Comparison of ENCODE assay signal across 21 cellular contexts in genomic region chr6:42194056-42194455, GRCh38. TPM values are rescaled to one million over a fixed set of nuclear protein-coding genes. Genes with fewer than 3 reads are reported as not detected.
DNase-seq lines count a peak whose midpoint lies in the region; ATAC-seq, FAIRE-seq and TF ChIP-seq lines count a peak whose summit lies in the region.
"Had no signal": no experiment of that assay in that cellular context is flagged by ENCODE, and none has a peak within 500 bp of the region (broad histone marks: within the 10 kb centered on the region; RNA-seq: fewer than 3 reads in every experiment).

No MANE protein-coding gene starts in this region.

- intact Hi-C loops in right cardiac atrium (cut with DNase I) (no loop called here), A673 (cut with micrococcal nuclease; ENCODE audit: unreplicated experiment) (no loop called here)
- intact Hi-C loops in activated CD4-positive, alpha-beta T cell treated with anti-CD3 and anti-CD28 coated beads, Interleukin-2, amount 10 ng/mL, durations not matched to agents 24 days and 14 days (cut with micrococcal nuclease), result no loop called here

- no peak overlapping the region for H3K4me3 Mint-ChIP-seq in astrocyte (ENCODE audit: unreplicated experiment)
- H3K4me3 Mint-ChIP-seq in mesothelial cell of epicardium, result no peak overlapping the region
- no peak overlapping the region for H3K4me3 Mint-ChIP-seq in activated CD4-positive, alpha-beta T cell treated with anti-CD3 and anti-CD28 coated beads, Interleukin-2, amount 10 ng/mL, durations not matched to agents 24 days and 14 days
- H3K4me3 Mint-ChIP-seq: CD8-positive, alpha-beta T cell had no signal

- WGBS in right cardiac atrium, result 92% methylated on average over 5 of the region's 5 CpGs

- no peak for TF ChIP-seq CTCF in AG04450 (IDR thresholded peaks at IDR 0.05; ENCODE audit: low read depth, low read length)
- no peak for TF ChIP-seq CTCF in OCI-LY3 (IDR thresholded peaks at IDR 0.05; ENCODE audit: low read depth, low read length)
- no peak for TF ChIP-seq CTCF in astrocyte (IDR thresholded peaks at IDR 0.05; ENCODE audit: insufficient read depth, low read depth, low read length)
- TF ChIP-seq CTCF in mesothelial cell of epicardium (IDR thresholded peaks at IDR 0.05; ENCODE audit: unreplicated experiment), result no peak
- no peak for TF ChIP-seq CTCF in A673 (conservative IDR thresholded peaks at IDR 0.05; ENCODE audit: low read depth, low read length)

- H3K79me2 ChIP-seq in OCI-LY3 (ENCODE audit: low read length), result no peaks in the 10 kb centered on the region
- H3K79me2 ChIP-seq in astrocyte (ENCODE audit: insufficient read depth, low read length), result no peaks in the 10 kb centered on the region

- DNase-seq in AG04450 (ENCODE audit: low read depth, low spot score) (no peak), astrocyte (ENCODE audit: low read depth) (no peak), mesothelial cell of epicardium (ENCODE audit: low spot score in 2 of 2, unreplicated experiment in 2 of 2) (no peak), right cardiac atrium (no peak), A673 (ENCODE audit: low spot score) (no peak)
- no peak for DNase-seq in activated CD4-positive, alpha-beta T cell treated with anti-CD3 and anti-CD28 coated beads, Interleukin-2, amount 10 ng/mL, durations not matched to agents 24 days and 14 days
- DNase-seq: CD8-positive, alpha-beta T cell; KBM-7; NCI-H1105 treated with DMSO at 0.1 percent for 48 hours; NCI-H1694 treated with DMSO at 0.1 percent for 48 hours; NCI-H510A; NCI-H748 treated with DMSO at 0.1 percent for 48 hours; NK-92 treated with Interleukin-12 subunit alpha and Interleukin-12 subunit beta, amount 100 ng/mL, for 24 hours; SJCRH30 had no signal

- no peak for ATAC-seq in right cardiac atrium
- ATAC-seq: CD8-positive, alpha-beta T cell; GM12878 had no signal

- no peaks in the 10 kb centered on the region for H4K20me1 ChIP-seq in OCI-LY3 (ENCODE audit: insufficient read depth, low read length)
- H4K20me1 ChIP-seq in astrocyte (ENCODE audit: insufficient read depth, low read length), result no peaks in the 10 kb centered on the region
- H4K20me1 ChIP-seq: BLaER1 treated with 17β-estradiol and CSF1 and Interleukin-3, amounts not matched to agents 10 nM and 100 nM had no signal

- H3K4me2 ChIP-seq in OCI-LY3 (ENCODE audit: low read length) (peak overlapping the region; percentile 44), astrocyte (ENCODE audit: low read length) (no peak overlapping the region)
- H3K4me2 ChIP-seq: BLaER1 treated with 17β-estradiol and CSF1 and Interleukin-3, amounts not matched to agents 10 nM and 100 nM had no signal

- BruUV-seq in A673 (replicated peaks; lab: Mats Ljungman, UMichigan), result no TSS peak

- POLR2A ChIA-PET in AG04450 (lab: Yijun Ruan, JAX), result no interaction called here
- POLR2A ChIA-PET in A673 (lab: Charles Lee; ENCODE audit: low non-redundant PET), result no interaction called here

- H3K4me3 ChIP-seq in AG04450 (ENCODE audit: low read depth, low read length) (no peak overlapping the region), OCI-LY3 (ENCODE audit: low read length) (no peak overlapping the region), astrocyte (ENCODE audit: insufficient read depth, low read depth, low read length) (no peak overlapping the region), right cardiac atrium (ENCODE audit: low read length) (no peak overlapping the region), A673 (ENCODE audit: low read depth, low read length, poor library complexity, severe bottlenecking) (no peak overlapping the region)
- H3K4me3 ChIP-seq: BLaER1 treated with 17β-estradiol and CSF1 and Interleukin-3, amounts not matched to agents 10 nM and 100 nM; GM12878; SJCRH30 had no signal

- CTCF ChIA-PET in AG04450 (lab: Charles Lee) (interaction anchor here (0.8 to 3.1 kb wide), 2 partner anchors 20 to 354 kb away, joined by 5 to 9 read pairs; no protein-coding TSS in a partner anchor), A673 (lab: Charles Lee) (no interaction called here)

- H3K36me3 ChIP-seq in OCI-LY3 (replicated peaks; ENCODE audit: low read depth, low read length) (peaks cover 4% of the 10 kb centered on the region), astrocyte (ENCODE audit: insufficient read depth, low read length) (no peaks in the 10 kb centered on the region), A673 (ENCODE audit: insufficient read depth, low read length, poor library complexity, severe bottlenecking) (no peaks in the 10 kb centered on the region)
- H3K36me3 ChIP-seq: SJCRH30 had no signal

- no peak for FAIRE-seq in astrocyte (lab: Jason Lieb, UNC)
- FAIRE-seq: GM12878, H54, HTR-8/SVneo had no signal

- no peaks in the 10 kb centered on the region for H3K27me3 ChIP-seq in AG04450 (ENCODE audit: control insufficient read depth, insufficient read depth, low read length)
- H3K27me3 ChIP-seq in OCI-LY3 (ENCODE audit: low read depth, low read length), result no peaks in the 10 kb centered on the region
- no peaks in the 10 kb centered on the region for H3K27me3 ChIP-seq in astrocyte (ENCODE audit: insufficient read depth, low read length)
- no peaks in the 10 kb centered on the region for H3K27me3 ChIP-seq in right cardiac atrium (ENCODE audit: control insufficient read depth, insufficient read depth)
- H3K27me3 ChIP-seq in A673 (replicated peaks; ENCODE audit: insufficient read depth, low read depth, low read length, poor library complexity), result no peaks in the 10 kb centered on the region
- H3K27me3 ChIP-seq: BLaER1 treated with 17β-estradiol and CSF1 and Interleukin-3, amounts not matched to agents 10 nM and 100 nM; SJCRH30 had no signal

- no peak overlapping the region for H2AFZ ChIP-seq in OCI-LY3 (ENCODE audit: low read depth, low read length)
- no peak overlapping the region for H2AFZ ChIP-seq in astrocyte (ENCODE audit: low read depth, low read length)

- H3K36me3 Mint-ChIP-seq in astrocyte (ENCODE audit: low read depth, unreplicated experiment) (no peaks in the 10 kb centered on the region), mesothelial cell of epicardium (no peaks in the 10 kb centered on the region)
- no peaks in the 10 kb centered on the region for H3K36me3 Mint-ChIP-seq in activated CD4-positive, alpha-beta T cell treated with anti-CD3 and anti-CD28 coated beads, Interleukin-2, amount 10 ng/mL, durations not matched to agents 24 days and 14 days (ENCODE audit: low read depth)

- H3K4me1 Mint-ChIP-seq in astrocyte (ENCODE audit: low read depth, unreplicated experiment) (peaks cover 25% of the 10 kb centered on the region), mesothelial cell of epicardium (peaks cover 10% of the 10 kb centered on the region)
- H3K4me1 Mint-ChIP-seq in activated CD4-positive, alpha-beta T cell treated with anti-CD3 and anti-CD28 coated beads, Interleukin-2, amount 10 ng/mL, durations not matched to agents 24 days and 14 days, result no peaks in the 10 kb centered on the region

- H3K27ac Mint-ChIP-seq in astrocyte (ENCODE audit: unreplicated experiment) (peak overlapping the region; percentile 85), mesothelial cell of epicardium (peak overlapping the region; percentile 68)
- H3K27ac Mint-ChIP-seq in activated CD4-positive, alpha-beta T cell treated with anti-CD3 and anti-CD28 coated beads, Interleukin-2, amount 10 ng/mL, durations not matched to agents 24 days and 14 days, result no peak overlapping the region
- H3K27ac Mint-ChIP-seq: CD8-positive, alpha-beta T cell had no signal

- H3K9me3 Mint-ChIP-seq in astrocyte (ENCODE audit: unreplicated experiment) (no peaks in the 10 kb centered on the region), mesothelial cell of epicardium (no peaks in the 10 kb centered on the region)
- H3K9me3 Mint-ChIP-seq in activated CD4-positive, alpha-beta T cell treated with anti-CD3 and anti-CD28 coated beads, Interleukin-2, amount 10 ng/mL, durations not matched to agents 24 days and 14 days, result no peaks in the 10 kb centered on the region
- H3K9me3 Mint-ChIP-seq: CD8-positive, alpha-beta T cell had no signal

- H3K27me3 Mint-ChIP-seq in astrocyte (ENCODE audit: low read depth, unreplicated experiment) (no peaks in the 10 kb centered on the region), mesothelial cell of epicardium (ENCODE audit: low read depth) (no peaks in the 10 kb centered on the region)
- H3K27me3 Mint-ChIP-seq in activated CD4-positive, alpha-beta T cell treated with anti-CD3 and anti-CD28 coated beads, Interleukin-2, amount 10 ng/mL, durations not matched to agents 24 days and 14 days, result no peaks in the 10 kb centered on the region

- no peak overlapping the region for H3K9ac ChIP-seq in OCI-LY3 (ENCODE audit: low read length)
- H3K9ac ChIP-seq in astrocyte (ENCODE audit: low read length), result no peak overlapping the region
- H3K9ac ChIP-seq: BLaER1 treated with 17β-estradiol and CSF1 and Interleukin-3, amounts not matched to agents 10 nM and 100 nM had no signal

- H3K27ac ChIP-seq in AG04450 (ENCODE audit: low read depth, low read length), result peak overlapping the region; percentile 11
- H3K27ac ChIP-seq in OCI-LY3 (ENCODE audit: low read length), result no peak overlapping the region
- no peak overlapping the region for H3K27ac ChIP-seq in astrocyte (ENCODE audit: low read depth, low read length)
- H3K27ac ChIP-seq in right cardiac atrium (ENCODE audit: low read length), result no peak overlapping the region
- H3K27ac ChIP-seq in A673 (ENCODE audit: low read depth, low read length, poor library complexity, severe bottlenecking), result no peak overlapping the region
- H3K27ac ChIP-seq: BLaER1 treated with 17β-estradiol and CSF1 and Interleukin-3, amounts not matched to agents 10 nM and 100 nM; SJCRH30 had no signal

- H3K4me1 ChIP-seq in OCI-LY3 (ENCODE audit: low read length), result peaks cover 35% of the 10 kb centered on the region
- peaks cover 24% of the 10 kb centered on the region for H3K4me1 ChIP-seq in astrocyte (ENCODE audit: insufficient read depth, low read length)
- H3K4me1 ChIP-seq in right cardiac atrium (ENCODE audit: control insufficient read depth, insufficient read depth, low read length), result no peaks in the 10 kb centered on the region
- no peaks in the 10 kb centered on the region for H3K4me1 ChIP-seq in A673 (ENCODE audit: insufficient read depth, low read length, poor library complexity, severe bottlenecking)

- H3K9me3 ChIP-seq in AG04450 (ENCODE audit: control insufficient read depth, insufficient read depth, low read length) (no peaks in the 10 kb centered on the region), OCI-LY3 (ENCODE audit: insufficient read depth, low read length) (no peaks in the 10 kb centered on the region), astrocyte (ENCODE audit: insufficient read depth, low read depth, low read length) (no peaks in the 10 kb centered on the region), right cardiac atrium (ENCODE audit: control insufficient read depth, low read length) (no peaks in the 10 kb centered on the region), A673 (ENCODE audit: low read depth, low read length, poor library complexity, severe bottlenecking) (no peaks in the 10 kb centered on the region)
- H3K9me3 ChIP-seq: SJCRH30 had no signal

RNA-seq across cellular contexts. Expression of gene GUCA1B, which starts 0.7 kb away (rescaled TPM):
- 0.21 and 0.40 TPM in 2 replicates for polyA plus RNA-seq in AG04450 (2011; rRNA removed)
- polyA minus RNA-seq in AG04450 (2011; rRNA and poly(A)+ RNA removed), result 0.39 and 0.46 TPM in 2 replicates
- 2.0 and 2.3 TPM in 2 replicates for total RNA-seq in astrocyte
- total RNA-seq in mesothelial cell of epicardium, result 2.2 to 2.7 TPM (median 2.6 TPM) in 3 replicates
- 1 to 10 TPM; 1.0 to 2.5 (median 1.6) TPM for total RNA-seq in right cardiac atrium
- polyA plus RNA-seq in right cardiac atrium, result 0.11 TPM
- 1.7 and 2.0 TPM in 2 replicates for total RNA-seq in A673 (2021)
- 1.2 and 2.1 TPM in 2 replicates for total RNA-seq in activated CD4-positive, alpha-beta T cell treated with anti-CD3 and anti-CD28 coated beads, Interleukin-2, amount 10 ng/mL, durations not matched to agents 24 days and 14 days
- total RNA-seq: A172 had no signal

RNA-seq across cellular contexts. Expression of gene GUCA1A, which starts 20.9 kb away (rescaled TPM):
- polyA plus RNA-seq in AG04450 (2011; rRNA removed) (1.5 and 1.9 TPM in 2 replicates), right cardiac atrium (not detected)
- 0.26 and 0.87 TPM in 2 replicates for polyA minus RNA-seq in AG04450 (2011; rRNA and poly(A)+ RNA removed)
- total RNA-seq in astrocyte (0.45 and 0.79 TPM in 2 replicates), mesothelial cell of epicardium (0.91 to 1.3 TPM (median 0.92 TPM) in 3 replicates), right cardiac atrium (not detected), A673 (2021) (not detected in 2 replicates)
- total RNA-seq in activated CD4-positive, alpha-beta T cell treated with anti-CD3 and anti-CD28 coated beads, Interleukin-2, amount 10 ng/mL, durations not matched to agents 24 days and 14 days, result not detected in 2 replicates
- total RNA-seq: A172; Calu3; CD8-positive, alpha-beta T cell; GM12878; SJCRH30 had no signal
- polyA plus RNA-seq: GM12878 had no signal

RNA-seq across cellular contexts. Expression of gene MRPS10, which starts 23.6 kb away (rescaled TPM):
- polyA plus RNA-seq in AG04450 (2011; rRNA removed), result 45.4 and 63.2 TPM in 2 replicates
- 10.4 and 17.6 TPM in 2 replicates for polyA minus RNA-seq in AG04450 (2011; rRNA and poly(A)+ RNA removed)
- 32.1 and 32.5 TPM in 2 replicates for total RNA-seq in astrocyte
- total RNA-seq in mesothelial cell of epicardium, result 23.2 to 24.4 TPM (median 23.9 TPM) in 3 replicates
- total RNA-seq in right cardiac atrium, result 10 to 100 TPM; 39.0 to 46.1 (median 42.0) TPM
- 41.8 TPM for polyA plus RNA-seq in right cardiac atrium
- total RNA-seq in A673 (2021), result 50.0 and 52.0 TPM in 2 replicates
- 49.4 and 50.8 TPM in 2 replicates for total RNA-seq in activated CD4-positive, alpha-beta T cell treated with anti-CD3 and anti-CD28 coated beads, Interleukin-2, amount 10 ng/mL, durations not matched to agents 24 days and 14 days

RNA-seq across cellular contexts. Expression of gene C6orf132, which starts 51.6 kb away (rescaled TPM):
- 0.68 and 1.1 TPM in 2 replicates for polyA plus RNA-seq in AG04450 (2011; rRNA removed)
- 0.52 and 1.2 TPM in 2 replicates for polyA minus RNA-seq in AG04450 (2011; rRNA and poly(A)+ RNA removed)
- total RNA-seq in astrocyte, result 3.3 and 5.3 TPM in 2 replicates
- 22.4 to 23.9 TPM (median 22.5 TPM) in 3 replicates for total RNA-seq in mesothelial cell of epicardium
- 1 to 10 TPM in 3 of 4 donors, under 1 TPM in 1; 0.64 to 2.4 (median 1.6) TPM for total RNA-seq in right cardiac atrium
- 1.8 TPM for polyA plus RNA-seq in right cardiac atrium
- total RNA-seq in A673 (2021), result 0.04 and 0.15 TPM in 2 replicates
- total RNA-seq in activated CD4-positive, alpha-beta T cell treated with anti-CD3 and anti-CD28 coated beads, Interleukin-2, amount 10 ng/mL, durations not matched to agents 24 days and 14 days, result 0.21 and 0.40 TPM in 2 replicates
- total RNA-seq: A172, SJCRH30 had no signal
